25 cellular contexts compared by ENCODE assay signal in the genomic region with DNA sequence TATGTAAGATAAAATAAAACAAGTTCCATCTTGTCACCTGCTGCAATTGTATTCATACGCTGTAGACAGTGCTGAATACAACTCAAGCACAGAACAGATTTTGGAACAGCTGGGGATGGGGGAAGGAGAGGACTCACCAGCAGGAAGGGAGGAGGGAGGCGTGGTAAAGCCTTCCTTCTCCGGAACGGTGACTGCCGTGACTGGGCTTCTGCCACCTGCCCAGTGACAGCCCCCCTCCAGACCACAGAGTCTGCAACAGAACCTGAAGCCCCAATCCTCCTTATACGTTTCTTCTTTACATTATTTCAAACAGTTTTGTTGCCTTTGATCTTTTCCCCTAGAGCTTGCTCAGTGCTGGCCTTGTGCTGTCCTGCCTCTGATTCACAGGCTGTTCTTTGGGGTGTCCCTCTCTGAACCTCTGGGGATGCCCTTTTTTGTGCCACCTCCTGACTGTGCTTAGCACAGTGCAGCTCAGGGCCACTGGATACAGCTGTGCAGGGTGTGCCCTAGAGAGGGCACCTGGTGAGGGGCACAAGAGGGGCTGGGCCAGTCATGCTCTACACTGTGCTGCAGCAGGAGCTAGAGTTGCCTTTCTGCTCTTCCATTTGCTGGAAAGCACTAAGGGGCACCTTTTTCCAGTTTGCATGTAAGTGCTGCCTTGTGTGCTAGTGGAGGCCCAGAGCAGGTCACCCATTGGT.
DNase-seq lines count a peak whose midpoint lies in the region; ATAC-seq and TF ChIP-seq lines count a peak whose summit lies in the region.
"Had no signal": no experiment of that assay in that cellular context is flagged by ENCODE, and none has a peak within 500 bp of the region (broad histone marks: within the 10 kb centered on the region; RNA-seq: fewer than 3 reads in every experiment).

No MANE protein-coding gene starts in this region.

- H3K4me2 ChIP-seq in Karpas-422 (ENCODE audit: low read depth, low read length, poor library complexity, severe bottlenecking): peak overlapping the region; percentile 43

- no peak for TF ChIP-seq CTCF in GM10248 (IDR thresholded peaks at IDR 0.05; ENCODE audit: control extremely low read depth, extremely low read depth, low read depth, missing control alignments)

- H3K4me1 Mint-ChIP-seq in activated T-helper 2 cell treated with anti-CD3 and anti-CD28 coated beads, Interferon-gamma antibody, Interleukin-2, Interleukin-4, amounts not matched to agents 10 μg/mL and 5 μg/mL and 100 μg/mL, durations not matched to agents 14 hours and 24 hours and 36 hours (ENCODE audit: low read depth): no peaks in the 10 kb centered on the region
- H3K4me1 Mint-ChIP-seq: activated CD4-positive, alpha-beta memory T cell treated with anti-CD3 and anti-CD28 coated beads, Interleukin-2, amount 10 ng/mL, durations not matched to agents 7 days and 5 days; brain had no signal

- no peaks in the 10 kb centered on the region for H3K79me2 ChIP-seq in Karpas-422 (ENCODE audit: low read length)

- H3K9me3 ChIP-seq in Karpas-422 (ENCODE audit: low read length) (peaks cover 6% of the 10 kb centered on the region), iPS-20b (ENCODE audit: insufficient read depth, low read depth, low read length) (peaks cover 13% of the 10 kb centered on the region; the same call in 1 of the 2 replicates), MG63 (peaks cover 14% of the 10 kb centered on the region; the same call in 1 of the 2 replicates)
- H3K9me3 ChIP-seq: testis had no signal

- DNase-seq in G401 (ENCODE audit: low spot score) (peak; percentile 96), Karpas-422 (peak; percentile 89), NCI-H524 (lab: John Stamatoyannopoulos, UW) (peak; percentile 87 to 97), MG63 (no peak), GM10248 (ENCODE audit: extremely low spot score) (no peak)
- DNase-seq in activated T-helper 2 cell treated with anti-CD3 and anti-CD28 coated beads, Interferon-gamma antibody, Interleukin-2, Interleukin-4, amounts not matched to agents 10 μg/mL and 5 μg/mL and 100 μg/mL, durations not matched to agents 14 hours and 24 hours and 36 hours (ENCODE audit: low spot score): no peak
- no peak for DNase-seq in stimulated activated naive CD8-positive, alpha-beta T cell treated with anti-CD3 and anti-CD28 coated beads, Interleukin-15, Interleukin-2, amounts not matched to agents 100 U/mL and 50 U/mL, for 24 hours
- DNase-seq: activated CD4-positive, alpha-beta memory T cell treated with anti-CD3 and anti-CD28 coated beads, Interleukin-2, amount 10 ng/mL, durations not matched to agents 7 days and 5 days; activated CD4-positive, alpha-beta T cell treated with anti-CD3 and anti-CD28 coated beads for 1 hour; amniotic stem cell; Caco-2; DMS79; kidney glomerular epithelial cell; MV-4-11; NCI-H1436 treated with DMSO at 0.1 percent for 48 hours; NCI-H226; stimulated activated CD4-positive, alpha-beta T cell treated with anti-CD3 and anti-CD28 coated beads, Interleukin-1b, Interleukin-23, amount 100 ng/mL, for 48 hours; testis had no signal

- no peak overlapping the region for H3K27ac Mint-ChIP-seq in activated T-helper 2 cell treated with anti-CD3 and anti-CD28 coated beads, Interferon-gamma antibody, Interleukin-2, Interleukin-4, amounts not matched to agents 10 μg/mL and 5 μg/mL and 100 μg/mL, durations not matched to agents 14 hours and 24 hours and 36 hours
- H3K27ac Mint-ChIP-seq: activated CD4-positive, alpha-beta memory T cell treated with anti-CD3 and anti-CD28 coated beads, Interleukin-2, amount 10 ng/mL, durations not matched to agents 7 days and 5 days; activated naive CD4-positive, alpha-beta T cell treated with anti-CD3 and anti-CD28 coated beads, Interleukin-2, amount 50 U/mL, for 24 hours; brain; stimulated activated naive CD8-positive, alpha-beta T cell treated with anti-CD3 and anti-CD28 coated beads, Interleukin-15, Interleukin-2, amounts not matched to agents 100 ng/mL and 50 ng/mL, for 24 hours; T-helper 1 cell treated with Interleukin-12 subunit alpha and Interleukin-12 subunit beta and Interleukin-4 antibody, amounts not matched to agents 30 μg/mL and 1 μg/mL, for 36 hours had no signal

- no peak overlapping the region for H3K4me3 Mint-ChIP-seq in activated T-helper 2 cell treated with anti-CD3 and anti-CD28 coated beads, Interferon-gamma antibody, Interleukin-2, Interleukin-4, amounts not matched to agents 10 μg/mL and 5 μg/mL and 100 μg/mL, durations not matched to agents 14 hours and 24 hours and 36 hours (ENCODE audit: low read depth)
- H3K4me3 Mint-ChIP-seq: activated CD4-positive, alpha-beta memory T cell treated with anti-CD3 and anti-CD28 coated beads, Interleukin-2, amount 10 ng/mL, durations not matched to agents 7 days and 5 days; activated naive CD4-positive, alpha-beta T cell treated with anti-CD3 and anti-CD28 coated beads, Interleukin-2, amount 50 U/mL, for 24 hours; brain; stimulated activated naive CD8-positive, alpha-beta T cell treated with anti-CD3 and anti-CD28 coated beads, Interleukin-15, Interleukin-2, amounts not matched to agents 100 ng/mL and 50 ng/mL, for 24 hours; T-helper 1 cell treated with Interleukin-12 subunit alpha and Interleukin-12 subunit beta and Interleukin-4 antibody, amounts not matched to agents 30 μg/mL and 1 μg/mL, for 36 hours had no signal

- no peak overlapping the region for H2AFZ ChIP-seq in Karpas-422 (ENCODE audit: low read length)

- ATAC-seq in stimulated activated naive CD8-positive, alpha-beta T cell treated with anti-CD3 and anti-CD28 coated beads, Interleukin-15, Interleukin-2, amounts not matched to agents 100 U/mL and 50 U/mL, for 24 hours: no peak
- ATAC-seq: Right ventricle myocardium inferior, SK-N-SH treated with all-trans-retinoic acid at 6 μM for 48 hours had no signal

- CTCF ChIA-PET in GM10248 (lab: Yijun Ruan, JAX): interaction anchor here (1.0 to 1.9 kb wide), 2 partner anchors 12 to 13 kb away, joined by 3 to 5 read pairs; no protein-coding TSS in a partner anchor

- H3K36me3 Mint-ChIP-seq in activated T-helper 2 cell treated with anti-CD3 and anti-CD28 coated beads, Interferon-gamma antibody, Interleukin-2, Interleukin-4, amounts not matched to agents 10 μg/mL and 5 μg/mL and 100 μg/mL, durations not matched to agents 14 hours and 24 hours and 36 hours (ENCODE audit: low read depth): no peaks in the 10 kb centered on the region

- H3K4me3 ChIP-seq in Karpas-422 (ENCODE audit: low read length) (peak overlapping the region; percentile 37; the same call in 1 of the 2 replicates), iPS-20b (ENCODE audit: low read length) (no peak overlapping the region), MG63 (no peak overlapping the region)
- H3K4me3 ChIP-seq: testis had no signal

- H3K27ac ChIP-seq in Karpas-422 (ENCODE audit: low read length): peak overlapping the region; percentile 95
- H3K27ac ChIP-seq in iPS-20b (ENCODE audit: low read length): peak overlapping the region; percentile 31
- H3K27ac ChIP-seq: testis had no signal

- no peaks in the 10 kb centered on the region for H3K27me3 Mint-ChIP-seq in activated T-helper 2 cell treated with anti-CD3 and anti-CD28 coated beads, Interferon-gamma antibody, Interleukin-2, Interleukin-4, amounts not matched to agents 10 μg/mL and 5 μg/mL and 100 μg/mL, durations not matched to agents 14 hours and 24 hours and 36 hours (ENCODE audit: low read depth)
- H3K27me3 Mint-ChIP-seq: activated CD4-positive, alpha-beta memory T cell treated with anti-CD3 and anti-CD28 coated beads, Interleukin-2, amount 10 ng/mL, durations not matched to agents 7 days and 5 days; activated naive CD4-positive, alpha-beta T cell treated with anti-CD3 and anti-CD28 coated beads, Interleukin-2, amount 50 U/mL, for 24 hours; stimulated activated naive CD8-positive, alpha-beta T cell treated with anti-CD3 and anti-CD28 coated beads, Interleukin-15, Interleukin-2, amounts not matched to agents 100 ng/mL and 50 ng/mL, for 24 hours had no signal

- no peaks in the 10 kb centered on the region for H3K9me2 ChIP-seq in Karpas-422 (replicated peaks; ENCODE audit: insufficient read depth, low read length)

- in situ Hi-C loops in G401 (cut with HindIII; ENCODE audit: low sequenced_read_pairs): no loop called here

- POLR2A ChIA-PET in GM10248 (lab: Yijun Ruan, JAX): no interaction called here

- H3K4me1 ChIP-seq in Karpas-422 (ENCODE audit: low read length) (peaks cover 75% of the 10 kb centered on the region), iPS-20b (ENCODE audit: insufficient read depth, low read length) (peaks cover 13% of the 10 kb centered on the region; the same call in 1 of the 2 replicates)
- H3K4me1 ChIP-seq: testis had no signal

- H3K36me3 ChIP-seq in Karpas-422 (ENCODE audit: insufficient read depth, low read length) (peaks cover 8% of the 10 kb centered on the region; the same call in 1 of the 2 replicates), iPS-20b (ENCODE audit: insufficient read depth, low read depth, low read length) (no peaks in the 10 kb centered on the region; the same call in 1 of the 2 replicates), MG63 (no peaks in the 10 kb centered on the region)

- H4K20me1 ChIP-seq in Karpas-422 (ENCODE audit: insufficient read depth, low read depth, low read length): no peaks in the 10 kb centered on the region

- peaks cover 11% of the 10 kb centered on the region for H3K9me3 Mint-ChIP-seq in activated T-helper 2 cell treated with anti-CD3 and anti-CD28 coated beads, Interferon-gamma antibody, Interleukin-2, Interleukin-4, amounts not matched to agents 10 μg/mL and 5 μg/mL and 100 μg/mL, durations not matched to agents 14 hours and 24 hours and 36 hours

- peak overlapping the region; percentile 60 for H3K9ac ChIP-seq in Karpas-422 (ENCODE audit: low read length)
- H3K9ac ChIP-seq in iPS-20b (ENCODE audit: low read depth, low read length): no peak overlapping the region

- intact Hi-C loops in activated T-helper 2 cell treated with anti-CD3 and anti-CD28 coated beads, Interferon-gamma antibody, Interleukin-2, Interleukin-4, amounts not matched to agents 10 μg/mL and 5 μg/mL and 100 μg/mL, durations not matched to agents 14 hours and 24 hours and 36 hours (cut with micrococcal nuclease): no loop called here

- H3K27me3 ChIP-seq in Karpas-422 (ENCODE audit: low read length) (no peaks in the 10 kb centered on the region), iPS-20b (ENCODE audit: insufficient read depth, low read length) (no peaks in the 10 kb centered on the region), MG63 (no peaks in the 10 kb centered on the region)
- H3K27me3 ChIP-seq: testis had no signal

Comparison
In these comparisons a context has a peak if more than half of its experiments do, and no peak if none do; other contexts are left out.
1. DNase-seq: peak in G401 (single experiment), Karpas-422 (single experiment) and NCI-H524 (2 of 2); none in activated T-helper 2 cell treated with anti-CD3 and anti-CD28 coated beads, Interferon-gamma antibody, Interleukin-2, Interleukin-4, amounts not matched to agents 10 μg/mL and 5 μg/mL and 100 μg/mL, durations not matched to agents 14 hours and 24 hours and 36 hours (single experiment), MG63 (single experiment), stimulated activated naive CD8-positive, alpha-beta T cell treated with anti-CD3 and anti-CD28 coated beads, Interleukin-15, Interleukin-2, amounts not matched to agents 100 U/mL and 50 U/mL, for 24 hours (single experiment) and GM10248 (single experiment).